30 cellular contexts compared by ENCODE assay signal in genomic region chr16:11200523-11201063, GRCh38. TPM values are rescaled to one million over a fixed set of nuclear protein-coding genes. Genes with fewer than 3 reads are reported as not detected.
DNase-seq lines count a peak whose midpoint lies in the region; FAIRE-seq and TF ChIP-seq lines count a peak whose summit lies in the region.
"Had no signal": no experiment of that assay in that cellular context is flagged by ENCODE, and none has a peak within 500 bp of the region (broad histone marks: within the 10 kb centered on the region; RNA-seq: fewer than 3 reads in every experiment).

No MANE protein-coding gene starts in this region.

- H3K79me1 ChIP-seq in H1 (ENCODE audit: low read depth, low read length) (no peaks in the 10 kb centered on the region), trophoblast cell (ENCODE audit: low read length) (peaks cover 2% of the 10 kb centered on the region)

- no peak overlapping the region for H3K27ac ChIP-seq in H1 (ENCODE audit: low read depth, low read length)
- no peak overlapping the region for H3K27ac ChIP-seq in trophoblast cell (ENCODE audit: low read depth, low read length)
- no peak overlapping the region for H3K27ac ChIP-seq in testis
- no peak overlapping the region; a peak in 1 of 4 replicates for H3K27ac ChIP-seq in SK-N-SH (ENCODE audit: low read depth in 2 of 2, low read length in 1 of 2)
- H3K27ac ChIP-seq: 22Rv1, ovary, right atrium auricular region, stomach, transverse colon had no signal

- H3F3A ChIP-seq in SK-N-SH (replicated peaks; ENCODE audit: insufficient read depth), result no peaks in the 10 kb centered on the region

- no peak overlapping the region; a peak in 1 of 7 replicates for H3K9ac ChIP-seq in H1 (replicated peaks in 1 of 4; ENCODE audit: extremely low read depth in 1 of 4, low read depth in 3 of 4, low read length in 3 of 4)
- no peak overlapping the region for H3K9ac ChIP-seq in trophoblast cell (ENCODE audit: low read length)
- no peak overlapping the region for H3K9ac ChIP-seq in SK-N-SH

- H3K23me2 ChIP-seq in H1 (ENCODE audit: low read depth, low read length), result no peaks in the 10 kb centered on the region

- H4K12ac ChIP-seq in trophoblast cell (ENCODE audit: low read depth, low read length), result no peak overlapping the region

- no peak for TF ChIP-seq RAD21 in H1 (IDR thresholded peaks at IDR 0.05 in 1 of 2, conservative IDR thresholded peaks at IDR 0.05 in 1 of 2; ENCODE audit: low read depth in 2 of 2, low read length in 2 of 2)
- TF ChIP-seq RAD21 in SK-N-SH (IDR thresholded peaks at IDR 0.05; ENCODE audit: low read length), result no peak

- H3K4ac ChIP-seq in H1 (replicated peaks; ENCODE audit: insufficient read length, low read depth, low read length) (no peak overlapping the region), trophoblast cell (ENCODE audit: low read depth, low read length) (no peak overlapping the region)

- no peaks in the 10 kb centered on the region for H3K9me2 ChIP-seq in SK-N-SH

- peak overlapping the region; percentile 97 for H3K27ac Mint-ChIP-seq in HFFc6
- H3K27ac Mint-ChIP-seq: activated B cell treated with CpG ODN at 0.5 μM for 24 hours; activated T-helper 2 cell treated with anti-CD3 and anti-CD28 coated beads, Interferon-gamma antibody, Interleukin-2, Interleukin-4, amounts not matched to agents 10 μg/mL and 5 μg/mL and 100 μg/mL, durations not matched to agents 14 hours and 24 hours and 36 hours had no signal

- H2BK120ac ChIP-seq in H1 (replicated peaks; ENCODE audit: low read depth, low read length) (no peak overlapping the region), trophoblast cell (ENCODE audit: insufficient read depth, low read length, poor library complexity) (no peak overlapping the region)

- no peaks in the 10 kb centered on the region for H4K20me1 ChIP-seq in H1 (replicated peaks in 1 of 2; ENCODE audit: control insufficient read depth in 1 of 2, insufficient read depth in 2 of 2, low read length in 2 of 2)
- H4K20me1 ChIP-seq in SK-N-SH (ENCODE audit: insufficient read depth), result no peaks in the 10 kb centered on the region

- H4K8ac ChIP-seq in H1 (ENCODE audit: extremely low read depth, insufficient read depth, low read length), result no peak overlapping the region
- H4K8ac ChIP-seq in trophoblast cell (ENCODE audit: low read depth, low read length), result no peak overlapping the region

- peak overlapping the region; percentile 77; the same call in 1 of the 2 replicates for H3K4me3 Mint-ChIP-seq in HFFc6
- H3K4me3 Mint-ChIP-seq: activated B cell treated with CpG ODN at 0.5 μM for 24 hours; activated naive CD8-positive, alpha-beta T cell treated with anti-CD3 and anti-CD28 coated beads, Interleukin-2, amount 10 ng/mL, durations not matched to agents 7 days and 5 days; CD8-positive, alpha-beta memory T cell; naive thymus-derived CD4-positive, alpha-beta T cell had no signal

- H3K36me3 ChIP-seq in H1 (ENCODE audit: control insufficient read depth in 2 of 4, insufficient read depth in 4 of 4, low read length in 3 of 4), result no peaks in the 10 kb centered on the region
- H3K36me3 ChIP-seq in trophoblast cell (ENCODE audit: control insufficient read depth in 1 of 2, insufficient read depth in 2 of 2, low read length in 2 of 2), result no peaks in the 10 kb centered on the region
- no peaks in the 10 kb centered on the region for H3K36me3 ChIP-seq in testis (ENCODE audit: low read depth, missing control alignments)
- H3K36me3 ChIP-seq in SK-N-SH (replicated peaks in 1 of 2; ENCODE audit: control insufficient read depth in 1 of 2, insufficient read depth in 2 of 2, low read length in 1 of 2), result no peaks in the 10 kb centered on the region
- H3K36me3 ChIP-seq: ovary, right atrium auricular region, stomach, transverse colon had no signal

- no peak overlapping the region for H3K56ac ChIP-seq in H1 (replicated peaks; ENCODE audit: insufficient read length, low read depth, low read length)

- 84% methylated on average over 12 of the region's 12 CpGs; no CpG with 5 or more reads in 1 of the 2 experiments for WGBS in H1 (ENCODE audit: extremely low coverage in 1 of 2, insufficient coverage in 1 of 2, insufficient read length in 1 of 2, insufficient replicate concordance in 2 of 2, low coverage in 1 of 2, low lambda C conversion rate in 2 of 2, missing lambda C conversion rate in 1 of 2), 2 experiments
- WGBS in trophoblast cell (ENCODE audit: extremely low coverage, insufficient coverage, insufficient read length), result no CpG with 5 or more reads among the region's 12 CpGs
- 89 to 92% methylated on average over 12 of the region's 12 CpGs for WGBS in testis, 2 donors
- WGBS in SK-N-SH (ENCODE audit: low lambda C conversion rate), result 83% methylated on average over 11 of the region's 12 CpGs

- H3K27me3 Mint-ChIP-seq in HFFc6 (ENCODE audit: insufficient read depth), result peaks cover 10% of the 10 kb centered on the region; the same call in 1 of the 2 replicates
- H3K27me3 Mint-ChIP-seq: activated naive CD8-positive, alpha-beta T cell treated with anti-CD3 and anti-CD28 coated beads, Interleukin-2, amount 10 ng/mL, durations not matched to agents 7 days and 5 days; naive thymus-derived CD4-positive, alpha-beta T cell had no signal

- H3K9me3 ChIP-seq in H1 (ENCODE audit: insufficient read depth in 2 of 2, low read depth in 1 of 2, low read length in 1 of 2) (no peaks in the 10 kb centered on the region), trophoblast cell (ENCODE audit: insufficient read depth, low read depth, low read length) (no peaks in the 10 kb centered on the region), testis (no peaks in the 10 kb centered on the region), SK-N-SH (no peaks in the 10 kb centered on the region)
- H3K9me3 ChIP-seq: ovary, right atrium auricular region, stomach, transverse colon had no signal

- H3K18ac ChIP-seq in H1 (ENCODE audit: extremely low read depth, low read length), result no peak overlapping the region; the same call in 1 of the 2 replicates
- no peak overlapping the region for H3K18ac ChIP-seq in trophoblast cell (ENCODE audit: low read length)

- DNase-seq in NCI-H2171 treated with DMSO at 0.1 percent for 48 hours (lab: John Stamatoyannopoulos, UW) (peak; percentile 20), NCI-H2171 (lab: John Stamatoyannopoulos, UW) (no peak), HFFc6 (no peak), H1 (ENCODE audit: low read depth in 1 of 2, low spot score in 2 of 2) (no peak), trophoblast cell (no peak), testis (no peak), SK-N-SH (no peak), ecto neural progenitor cell (ENCODE audit: low spot score) (no peak)
- DNase-seq: activated B cell treated with CpG ODN at 0.5 μM for 24 hours; activated CD8-positive, alpha-beta memory T cell treated with anti-CD3 and anti-CD28 coated beads, Interleukin-2, amount 50 U/mL, for 4 hours; activated naive CD8-positive, alpha-beta T cell treated with anti-CD3 and anti-CD28 coated beads, Interleukin-2, amount 10 ng/mL, durations not matched to agents 7 days and 5 days; AML-193; CD8-positive, alpha-beta memory T cell; DMS153; effector CD4-positive, alpha-beta T cell; erythroblast; foreskin melanocyte; KG1; naive thymus-derived CD4-positive, alpha-beta T cell; NCI-H1436 treated with DMSO at 0.1 percent for 48 hours; NCI-H524 treated with DMSO at 0.1 percent for 48 hours; ovary; stimulated activated CD4-positive, alpha-beta T cell treated with anti-CD3 and anti-CD28 coated beads, Interleukin-12 subunit alpha, Interleukin-12 subunit beta, amount 100 ng/mL, for 4 hours; stimulated activated CD4-positive, alpha-beta T cell treated with anti-CD3 and anti-CD28 coated beads, Interleukin-4, amount 100 ng/mL, for 4 hours; stomach; T1000; transverse colon had no signal

- no peak overlapping the region for H4K5ac ChIP-seq in H1 (ENCODE audit: insufficient read length, low read depth, low read length)

- TF ChIP-seq CTCF in HFFc6 (IDR thresholded peaks at IDR 0.05), result no peak
- TF ChIP-seq CTCF in H1 (IDR thresholded peaks at IDR 0.05; ENCODE audit: control extremely low read depth in 1 of 3, insufficient read depth in 1 of 3, low read depth in 1 of 3, low read length in 3 of 3), result no peak
- no peak for TF ChIP-seq CTCF in testis (IDR thresholded peaks at IDR 0.05)
- TF ChIP-seq CTCF in SK-N-SH (IDR thresholded peaks at IDR 0.05), result no peak

- H3K4me2 ChIP-seq in H1 (ENCODE audit: insufficient read depth in 1 of 2, low read depth in 2 of 2, low read length in 2 of 2) (no peak overlapping the region), trophoblast cell (ENCODE audit: low read length) (no peak overlapping the region), SK-N-SH (no peak overlapping the region)

- H3K14ac ChIP-seq in H1 (ENCODE audit: insufficient read length) (no peak overlapping the region), trophoblast cell (ENCODE audit: low read length) (no peak overlapping the region)

- H4K91ac ChIP-seq in H1 (replicated peaks; ENCODE audit: insufficient read length, low read length) (peak overlapping the region; percentile 71), trophoblast cell (ENCODE audit: low read depth, low read length) (no peak overlapping the region)

- POLR2A ChIA-PET in H1 (lab: Charles Lee; ENCODE audit: partially characterized antibody), result interaction anchor here (1.6 to 3.6 kb wide), 2 partner anchors 9 to 55 kb away, joined by 7 to 20 read pairs; partner anchors contain the start of gene SOCS1
- POLR2A ChIA-PET in SK-N-SH (lab: Yijun Ruan, JAX), result interaction anchor here (1.2 kb wide), 1 partner anchor 55 kb away, joined by 4 read pairs; the partner anchor contains the start of gene SOCS1

- FAIRE-seq in H1 (lab: Jason Lieb, UNC), result no peak

- intact Hi-C loops in testis (cut with DNase I; ENCODE audit: low total_unique reads), result no loop called here

- H2AFZ ChIP-seq in H1 (ENCODE audit: low read length), result no peak overlapping the region
- peak overlapping the region; percentile 9 for H2AFZ ChIP-seq in trophoblast cell (ENCODE audit: insufficient read depth, low read length, poor library complexity)
- no peak overlapping the region for H2AFZ ChIP-seq in SK-N-SH (ENCODE audit: low read depth)

- CTCF ChIA-PET in H1 (lab: Charles Lee; ENCODE audit: partially characterized antibody) (interaction anchor here (0.7 to 3.9 kb wide), 14 partner anchors 8 to 229 kb away, joined by 3 to 16 read pairs (median 4); partner anchors contain the start of gene SOCS1), SK-N-SH (lab: Yijun Ruan, JAX) (interaction anchor here (1.0 to 2.0 kb wide), 5 partner anchors 9 to 237 kb away, joined by 3 to 5 read pairs (median 5); no protein-coding TSS in a partner anchor)

- H3K4me1 Mint-ChIP-seq in HFFc6 (ENCODE audit: low read depth), result peaks cover 39% of the 10 kb centered on the region

- H3K79me2 ChIP-seq in H1 (ENCODE audit: control insufficient read depth in 1 of 2, insufficient read depth in 2 of 2, low read length in 2 of 2) (no peaks in the 10 kb centered on the region), trophoblast cell (ENCODE audit: control insufficient read depth, insufficient read depth, low read length, poor library complexity) (no peaks in the 10 kb centered on the region), SK-N-SH (ENCODE audit: insufficient read depth) (no peaks in the 10 kb centered on the region)

- TF ChIP-seq POLR2A in H1 (IDR thresholded peaks at IDR 0.05; ENCODE audit: control extremely low read depth in 1 of 2, low read depth in 2 of 2, low read length in 2 of 2) (no peak), testis (IDR thresholded peaks at IDR 0.05) (no peak)

- H3K9me3 Mint-ChIP-seq in HFFc6, result peaks cover 5% of the 10 kb centered on the region; the same call in 1 of the 2 replicates
- H3K9me3 Mint-ChIP-seq: activated B cell treated with CpG ODN at 0.5 μM for 24 hours; activated naive CD8-positive, alpha-beta T cell treated with anti-CD3 and anti-CD28 coated beads, Interleukin-2, amount 10 ng/mL, durations not matched to agents 7 days and 5 days; activated T-helper 2 cell treated with anti-CD3 and anti-CD28 coated beads, Interferon-gamma antibody, Interleukin-2, Interleukin-4, amounts not matched to agents 10 μg/mL and 5 μg/mL and 100 μg/mL, durations not matched to agents 14 hours and 24 hours and 36 hours; CD8-positive, alpha-beta memory T cell; naive thymus-derived CD4-positive, alpha-beta T cell had no signal

- no peak overlapping the region for H3K4me3 ChIP-seq in H1 (ENCODE audit: extremely low read depth in 1 of 4, insufficient read depth in 2 of 4, low read depth in 3 of 4, low read length in 4 of 4)
- H3K4me3 ChIP-seq in trophoblast cell (ENCODE audit: low read depth, low read length), result no peak overlapping the region
- H3K4me3 ChIP-seq in testis, result no peak overlapping the region
- no peak overlapping the region for H3K4me3 ChIP-seq in SK-N-SH (ENCODE audit: low read depth in 2 of 2, low read length in 1 of 2)
- H3K4me3 ChIP-seq: ovary, right atrium auricular region, stomach, transverse colon had no signal

- peak overlapping the region; percentile 16; the same call in 1 of the 2 replicates for H2BK15ac ChIP-seq in H1 (ENCODE audit: low read length)

- TF ChIP-seq EP300 in H1 (IDR thresholded peaks at IDR 0.05; ENCODE audit: borderline replicate concordance in 1 of 2, low read depth in 2 of 2, low read length in 2 of 2), result no peak
- TF ChIP-seq EP300 in SK-N-SH (IDR thresholded peaks at IDR 0.05; ENCODE audit: borderline replicate concordance in 1 of 2, low read depth in 1 of 2, low read length in 1 of 2), result no peak

- H2BK5ac ChIP-seq in H1 (ENCODE audit: low read depth, low read length), result peak overlapping the region; percentile 52; the same call in 1 of the 2 replicates
- no peak overlapping the region for H2BK5ac ChIP-seq in trophoblast cell (ENCODE audit: low read depth, low read length, poor library complexity)

- no peaks in the 10 kb centered on the region for H3K36me3 Mint-ChIP-seq in HFFc6 (ENCODE audit: low read depth)

- H3K4me1 ChIP-seq in H1 (replicated peaks in 1 of 4; ENCODE audit: control insufficient read depth in 3 of 4, insufficient read depth in 4 of 4, low read length in 3 of 4), result peaks cover 7 to 26% (median 18%) of the 10 kb centered on the region in 4 experiments
- peaks cover 8 to 9% of the 10 kb centered on the region in 2 experiments for H3K4me1 ChIP-seq in trophoblast cell (ENCODE audit: control insufficient read depth in 1 of 2, insufficient read depth in 2 of 2, low read length in 2 of 2)
- no peaks in the 10 kb centered on the region for H3K4me1 ChIP-seq in testis
- peaks cover 5 to 17% of the 10 kb centered on the region in 2 experiments; a peak in 3 of 4 replicates for H3K4me1 ChIP-seq in SK-N-SH (ENCODE audit: control insufficient read depth in 1 of 2, insufficient read depth in 2 of 2, low read depth in 1 of 2, low read length in 1 of 2)

- H3K23ac ChIP-seq in H1 (ENCODE audit: insufficient read length) (no peak overlapping the region), trophoblast cell (ENCODE audit: low read length) (no peak overlapping the region)

- no peak overlapping the region for H2AK5ac ChIP-seq in H1 (ENCODE audit: low read depth, low read length)
- H2AK5ac ChIP-seq in trophoblast cell (ENCODE audit: low read length), result no peak overlapping the region

- H2BK12ac ChIP-seq in H1 (ENCODE audit: low read depth, low read length) (0 out of 2 replicates have a peak overlapping the region, but pooled peaks have one; percentile 69), trophoblast cell (ENCODE audit: low read length) (no peak overlapping the region)

- H3K27me3 ChIP-seq in H1 (replicated peaks in 1 of 4; ENCODE audit: control insufficient read depth in 3 of 4, extremely low read depth in 1 of 4, insufficient read depth in 3 of 4, low read length in 3 of 4), result no peaks in the 10 kb centered on the region; a peak in 1 of 7 replicates
- no peaks in the 10 kb centered on the region for H3K27me3 ChIP-seq in trophoblast cell (ENCODE audit: insufficient read depth, low read length)
- no peaks in the 10 kb centered on the region for H3K27me3 ChIP-seq in testis
- no peaks in the 10 kb centered on the region for H3K27me3 ChIP-seq in SK-N-SH (ENCODE audit: insufficient read depth)
- H3K27me3 ChIP-seq: ovary, right atrium auricular region, transverse colon had no signal

- peak overlapping the region; percentile 90 for H2BK20ac ChIP-seq in H1 (ENCODE audit: low read length)

RNA-seq across cellular contexts. Expression of gene SOCS1, which starts 55.4 kb away (rescaled TPM):
- 1 to 10 TPM; 3.8 to 6.7 (median 5.9) TPM for total RNA-seq in HFFc6 (2021; fragmentation: NEBNext Ultra II Directional; extraction: Animal tissue kit (Norgen Biotek cat#: 25700))
- 48.9 and 49.8 TPM in 2 replicates for total RNA-seq in H1 (2021; fragmentation: NEBNext Ultra II Directional; extraction: Animal tissue kit (Norgen Biotek cat#: 25700))
- 21.0 and 46.5 TPM in 2 replicates for polyA plus RNA-seq in H1 (2011; rRNA removed)
- polyA plus RNA-seq in H1 (2011; cell fraction: cytosol; rRNA removed), result 17.0 TPM
- polyA plus RNA-seq in H1 (2011; cell fraction: nucleus; rRNA removed), result 36.0 TPM
- 9.9 to 28.9 TPM (median 25.5 TPM) in 4 replicates for polyA plus RNA-seq in H1 (2012, experiment 1 of 2)
- 20.5 TPM for polyA plus RNA-seq in H1 (2012, experiment 2 of 2)
- 83.3 TPM for polyA plus RNA-seq in H1 (2013, experiment 1 of 2)
- 90.5 TPM for polyA plus RNA-seq in H1 (2013, experiment 2 of 2)
- 1.7 and 4.1 TPM in 2 replicates for polyA minus RNA-seq in H1 (2011; rRNA and poly(A)+ RNA removed)
- polyA minus RNA-seq in H1 (2011; cell fraction: cytosol; rRNA and poly(A)+ RNA removed), result 22.5 TPM
- polyA minus RNA-seq in H1 (2011; cell fraction: nucleus; rRNA and poly(A)+ RNA removed), result 60.0 TPM
- 52.7 and 59.0 TPM in 2 replicates for polyA plus RNA-seq in trophoblast cell (2013)
- total RNA-seq in testis, result 10 to 100 TPM; 10.7 to 16.8 TPM
- 3.6 TPM for polyA plus RNA-seq in testis (ENCODE audit: insufficient read depth, low read depth, low replicate concordance)
- polyA plus RNA-seq in SK-N-SH (2012; rRNA removed), result 6.3 and 8.6 TPM in 2 replicates
- polyA plus RNA-seq in SK-N-SH (2012; cell fraction: cytosol; rRNA removed), result 4.7 and 6.1 TPM in 2 replicates
- 28.4 and 39.6 TPM in 2 replicates for polyA plus RNA-seq in SK-N-SH (2012; cell fraction: nucleus; rRNA removed)
